11 cellular contexts compared by ENCODE assay signal in genomic region chrX:134294548-134294947, GRCh38. TPM values are rescaled to one million over a fixed set of nuclear protein-coding genes. Genes with fewer than 3 reads are reported as not detected.
A peak's percentile ranks its signal among the peaks of the same experiment; 100 is the strongest.
DNase-seq lines count a peak whose midpoint lies in the region; ATAC-seq, FAIRE-seq and TF ChIP-seq lines count a peak whose summit lies in the region.
"Had no signal": no experiment of that assay in that cellular context is flagged by ENCODE, and none has a peak within 500 bp of the region (broad histone marks: within the 10 kb centered on the region; RNA-seq: fewer than 3 reads in every experiment).

No MANE protein-coding gene starts in this region.

- FAIRE-seq in endothelial cell of umbilical vein (lab: Jason Lieb, UNC) (peak; percentile 72), pancreas (lab: Jason Lieb, UNC) (peak; percentile 78)

- H3K79me2 ChIP-seq in endothelial cell of umbilical vein (ENCODE audit: control insufficient read depth, insufficient read depth, low read length) = no peaks in the 10 kb centered on the region

- no peaks in the 10 kb centered on the region for H3K4me1 ChIP-seq in endothelial cell of umbilical vein (ENCODE audit: control insufficient read depth, extremely low read depth, insufficient read depth, low read length)
- H3K4me1 ChIP-seq in pancreas = no peaks in the 10 kb centered on the region

- dilution Hi-C loops in endothelial cell of umbilical vein (cut with MboI; ENCODE audit: extremely low pct_ligation_motif_present, low sequenced_read_pairs) = no loop called here

- H3K27ac ChIP-seq in endothelial cell of umbilical vein (ENCODE audit: insufficient read depth, low read depth, low read length) = no peak overlapping the region
- H3K27ac ChIP-seq in pancreas = no peak overlapping the region

- TF ChIP-seq CTCF in GM12875 (IDR thresholded peaks at IDR 0.05; ENCODE audit: borderline replicate concordance, insufficient read depth, low read depth, low read length) = peak; percentile 17; the same call in 1 of the 2 replicates
- no peak for TF ChIP-seq CTCF in NB4 (IDR thresholded peaks at IDR 0.05; ENCODE audit: low read depth, low read length)
- no peak for TF ChIP-seq CTCF in endothelial cell of umbilical vein (IDR thresholded peaks at IDR 0.05; ENCODE audit: extremely low read depth in 1 of 2, insufficient read depth in 1 of 2, low read depth in 1 of 2, low read length in 2 of 2)
- TF ChIP-seq CTCF in pancreas (IDR thresholded peaks at IDR 0.05) = no peak
- no peak for TF ChIP-seq CTCF in omental fat pad (IDR thresholded peaks at IDR 0.05)

- H3K9me3 ChIP-seq in endothelial cell of umbilical vein (replicated peaks; ENCODE audit: control insufficient read depth, insufficient read depth, low read length) = no peaks in the 10 kb centered on the region
- no peaks in the 10 kb centered on the region for H3K9me3 ChIP-seq in pancreas

- ATAC-seq in pancreas (no peak), omental fat pad (ENCODE audit: low FRiP score) (no peak)

- no peak overlapping the region for H2AFZ ChIP-seq in endothelial cell of umbilical vein (ENCODE audit: low read depth, low read length)

- CTCF ChIA-PET in endothelial cell of umbilical vein (lab: Charles Lee) = interaction anchor here (0.6 to 1.3 kb wide), 7 partner anchors 11 to 502 kb away, joined by 3 to 9 read pairs (median 4); no protein-coding TSS in a partner anchor

- DNase-seq in NB4 (ENCODE audit: low read depth) = peak; percentile 1
- peak; percentile 1 for DNase-seq in endothelial cell of umbilical vein (ENCODE audit: low read depth, low spot score)
- DNase-seq in pancreas = no peak
- no peak for DNase-seq in COLO668 (lab: John Stamatoyannopoulos, UW; ENCODE audit: unreplicated experiment)
- DNase-seq in omental fat pad (ENCODE audit: low spot score) = no peak
- DNase-seq in NCI-H2196 treated with DMSO at 0.1 percent for 48 hours (lab: John Stamatoyannopoulos, UW; ENCODE audit: unreplicated experiment) = no peak
- DNase-seq: immature natural killer cell, NCI-H2029, retina had no signal

- no peaks in the 10 kb centered on the region for H3K9me1 ChIP-seq in endothelial cell of umbilical vein (replicated peaks; ENCODE audit: control insufficient read depth, extremely low read depth, insufficient read depth, low read length)

- POLR2A ChIA-PET in endothelial cell of umbilical vein (lab: Charles Lee) = no interaction called here

- H3K36me3 ChIP-seq in endothelial cell of umbilical vein (ENCODE audit: control insufficient read depth in 2 of 2, extremely low read depth in 1 of 2, insufficient read depth in 2 of 2, low read length in 2 of 2) (no peaks in the 10 kb centered on the region), pancreas (no peaks in the 10 kb centered on the region)

- BruUV-seq in endothelial cell of umbilical vein (replicated peaks; lab: Mats Ljungman, UMichigan) = no TSS peak

- H3K27me3 ChIP-seq in endothelial cell of umbilical vein (ENCODE audit: control insufficient read depth in 2 of 2, insufficient read depth in 2 of 2, low read length in 2 of 2) = no peaks in the 10 kb centered on the region
- H3K27me3 ChIP-seq in pancreas = peaks cover 0 to 5% (median 0%) of the 10 kb centered on the region in 4 donors

- intact Hi-C loops in endothelial cell of umbilical vein (cut with micrococcal nuclease) (no loop called here), pancreas (cut with DNase I) (no loop called here)

- no peak overlapping the region for H3K9ac ChIP-seq in endothelial cell of umbilical vein (replicated peaks; ENCODE audit: extremely low read depth, insufficient read depth, low read length)

- H3K4me2 ChIP-seq in endothelial cell of umbilical vein (ENCODE audit: insufficient read depth, low read length) = no peak overlapping the region

- H4K20me1 ChIP-seq in endothelial cell of umbilical vein (replicated peaks; ENCODE audit: control insufficient read depth, extremely low read depth, insufficient read depth, low read length) = no peaks in the 10 kb centered on the region

- H3K4me3 ChIP-seq in GM12875 (ENCODE audit: low read depth, low read length) (no peak overlapping the region), NB4 (ENCODE audit: low read depth, low read length) (no peak overlapping the region), endothelial cell of umbilical vein (replicated peaks in 1 of 3; ENCODE audit: insufficient read depth in 1 of 3, low read depth in 1 of 3, low read length in 3 of 3) (no peak overlapping the region), pancreas (no peak overlapping the region)

- TF ChIP-seq POLR2A in NB4 (IDR thresholded peaks at IDR 0.05; ENCODE audit: extremely low read depth, insufficient read length) (no peak), endothelial cell of umbilical vein (IDR thresholded peaks at IDR 0.05; ENCODE audit: low read depth, low read length) (no peak)

TF ChIP-seq in endothelial cell of umbilical vein, 7 proteins besides CTCF, POLR2A, EP300 and RAD21:
- no peak for TF ChIP-seq FOS (IDR thresholded peaks at IDR 0.05; ENCODE audit: borderline replicate concordance, insufficient read depth, low read length)
- TF ChIP-seq JUN (IDR thresholded peaks at IDR 0.05; ENCODE audit: borderline replicate concordance, insufficient read depth, insufficient read length, low read depth) = no peak
- no peak for TF ChIP-seq EZH2 (IDR thresholded peaks at IDR 0.05; ENCODE audit: borderline replicate concordance, low read depth, low read length, severe bottlenecking)
- TF ChIP-seq MAX (IDR thresholded peaks at IDR 0.05; ENCODE audit: insufficient read depth, insufficient read length) = no peak
- TF ChIP-seq POLR2AphosphoS5 (IDR thresholded peaks at IDR 0.05; ENCODE audit: insufficient read depth, low read depth, low read length) = no peak
- no peak for TF ChIP-seq GATA2 (IDR thresholded peaks at IDR 0.05; ENCODE audit: insufficient read depth, insufficient read length, low read depth, low read length)
- TF ChIP-seq MYC (IDR thresholded peaks at IDR 0.05; ENCODE audit: low read depth, low read length) = no peak

RNA-seq across cellular contexts. Expression of gene CCDC160, which starts 57.6 kb away (rescaled TPM):
- total RNA-seq in endothelial cell of umbilical vein = not detected in 2 replicates
- polyA plus RNA-seq in endothelial cell of umbilical vein = not detected in 2 replicates
- not detected in 2 replicates for polyA plus RNA-seq in endothelial cell of umbilical vein (2011; cell fraction: cytosol; rRNA removed)
- not detected in 2 replicates for polyA plus RNA-seq in endothelial cell of umbilical vein (2011; cell fraction: nucleus; rRNA removed)
- polyA plus RNA-seq in endothelial cell of umbilical vein (2012) = not detected in 2 replicates
- polyA minus RNA-seq in endothelial cell of umbilical vein = not detected in 2 replicates
- not detected for polyA minus RNA-seq in endothelial cell of umbilical vein (2011; cell fraction: cytosol; rRNA and poly(A)+ RNA removed)
- not detected in 2 replicates for polyA minus RNA-seq in endothelial cell of umbilical vein (2011; cell fraction: nucleus; rRNA and poly(A)+ RNA removed)
- under 1 TPM; 0.09 to 0.44 (median 0.13) TPM for total RNA-seq in pancreas
- under 1 TPM; 0.53 to 0.92 TPM for polyA plus RNA-seq in pancreas
- total RNA-seq in omental fat pad = under 1 TPM in 2 of 4 donors, not detected in 2; 0.28 to 0.36 TPM
- total RNA-seq: activated T-helper 1 cell treated with anti-CD3 and anti-CD28 coated beads, Interleukin-12 subunit alpha, Interleukin-12 subunit beta, Interleukin-2, Interleukin-4 antibody, amounts not matched to agents 30 ng/mL and 10 ng/mL and 1 ng/mL, durations not matched to agents 14 hours and 24 hours and 36 hours had no signal

Comparison
In these comparisons a context has a peak if more than half of its experiments do, and no peak if none do; other contexts are left out.
1. DNase-seq: peak in NB4 (single experiment) and endothelial cell of umbilical vein (single experiment); none in pancreas (0 of 6), COLO668 (single experiment), omental fat pad (single experiment) and NCI-H2196 treated with DMSO at 0.1 percent for 48 hours (single experiment).